Comparison of ENCODE assay signal across 1 cellular context in genomic region chr21:45415188-45415942, GRCh38.
TF ChIP-seq lines count a peak whose summit lies in the region.

No MANE protein-coding gene starts in this region.

TF ChIP-seq in SK-N-SH treated with all-trans-retinoic acid at 6 μM for 48 hours, 23 proteins besides CTCF, POLR2A, EP300 and RAD21 (continued from another document):
- no peak for TF ChIP-seq TCF4 (CRISPR knock-in tag; IDR thresholded peaks at IDR 0.05; ENCODE audit: borderline replicate concordance)
- no peak for TF ChIP-seq CSDC2 (CRISPR knock-in tag; IDR thresholded peaks at IDR 0.05)
- no peak for TF ChIP-seq BACH2 (CRISPR knock-in tag; IDR thresholded peaks at IDR 0.05; ENCODE audit: borderline replicate concordance)
